Comparison of ENCODE assay signal across 10 cellular contexts in genomic region chr1:43388021-43388575, GRCh38. TPM values are rescaled to one million over a fixed set of nuclear protein-coding genes. Genes with fewer than 3 reads are reported as not detected.
DNase-seq lines count a peak whose midpoint lies in the region; ATAC-seq and TF ChIP-seq lines count a peak whose summit lies in the region.
"Had no signal": no experiment of that assay in that cellular context is flagged by ENCODE, and none has a peak within 500 bp of the region (broad histone marks: within the 10 kb centered on the region; RNA-seq: fewer than 3 reads in every experiment).

No MANE protein-coding gene starts in this region.

- H3K36me3 ChIP-seq in MG63 (peaks cover 55% of the 10 kb centered on the region), testis (ENCODE audit: low read depth, missing control alignments) (no peaks in the 10 kb centered on the region)

- ATAC-seq in HG02885 (IDR thresholded peaks at IDR 0.05; ENCODE audit: poor library complexity, unreplicated experiment) (no peak), HG03521 (IDR thresholded peaks at IDR 0.05; ENCODE audit: unreplicated experiment) (no peak), GM21717 (IDR thresholded peaks at IDR 0.05; ENCODE audit: unreplicated experiment) (no peak)

- H3K27me3 Mint-ChIP-seq in Calu3 (ENCODE audit: unreplicated experiment) (no peaks in the 10 kb centered on the region), neural crest cell (ENCODE audit: low read depth) (no peaks in the 10 kb centered on the region)

- no peak for TF ChIP-seq CTCF in Calu3 (IDR thresholded peaks at IDR 0.05; ENCODE audit: unreplicated experiment)
- no peak for TF ChIP-seq CTCF in choroid plexus epithelial cell (conservative IDR thresholded peaks at IDR 0.05; ENCODE audit: low read depth, low read length)
- no peak for TF ChIP-seq CTCF in neural crest cell (conservative IDR thresholded peaks at IDR 0.05)
- no peak for TF ChIP-seq CTCF in testis (IDR thresholded peaks at IDR 0.05)

- intact Hi-C loops in Calu3 (cut with micrococcal nuclease; ENCODE audit: unreplicated experiment): no loop called here
- intact Hi-C loops in testis (cut with DNase I; ENCODE audit: low total_unique reads): no loop called here

- H3K27me3 ChIP-seq in MG63 (no peaks in the 10 kb centered on the region), testis (no peaks in the 10 kb centered on the region)

- no peak for TF ChIP-seq POLR2A in testis (IDR thresholded peaks at IDR 0.05)

- DNase-seq in Calu3 (no peak), MG63 (no peak), choroid plexus epithelial cell (ENCODE audit: low read depth) (peak; percentile 23), neural crest cell (ENCODE audit: low read depth, low spot score) (no peak), testis (no peak)
- DNase-seq: NCI-H2029 treated with DMSO at 0.1 percent for 48 hours; stimulated activated CD4-positive, alpha-beta T cell treated with anti-CD3 and anti-CD28 coated beads, Interleukin-4, amount 100 ng/mL, for 24 hours had no signal

- H3K4me3 Mint-ChIP-seq in Calu3 (ENCODE audit: low read depth, unreplicated experiment) (peak overlapping the region; percentile 97), neural crest cell (peak overlapping the region; percentile 100)

- H3K27ac Mint-ChIP-seq in Calu3 (ENCODE audit: unreplicated experiment): peak overlapping the region; percentile 94
- H3K27ac Mint-ChIP-seq in neural crest cell (ENCODE audit: unreplicated experiment): no peak overlapping the region

- no TSS peak for BruUV-seq in Calu3 (replicated peaks; lab: Mats Ljungman, UMichigan)

- 51 to 55% methylated on average over 4 of the region's 4 CpGs for WGBS in testis, 2 donors

- CTCF ChIA-PET in Calu3 (lab: Charles Lee): interaction anchor here (0.6 kb wide), 1 partner anchor 30 kb away, joined by 3 read pairs; no protein-coding TSS in a partner anchor

- H3K36me3 Mint-ChIP-seq in Calu3 (ENCODE audit: insufficient read depth, unreplicated experiment) (peaks cover 26% of the 10 kb centered on the region), neural crest cell (ENCODE audit: low read depth) (no peaks in the 10 kb centered on the region)

- peaks cover 17% of the 10 kb centered on the region for H3K4me1 ChIP-seq in testis

- H3K4me3 ChIP-seq in MG63 (peak overlapping the region; percentile 85), choroid plexus epithelial cell (ENCODE audit: low read depth, low read length) (peak overlapping the region; percentile 89), testis (no peak overlapping the region)

- H3K4me1 Mint-ChIP-seq in Calu3 (ENCODE audit: low read depth, unreplicated experiment): peaks cover 25% of the 10 kb centered on the region
- peaks cover 25% of the 10 kb centered on the region for H3K4me1 Mint-ChIP-seq in neural crest cell

- H3K9me3 ChIP-seq in MG63 (no peaks in the 10 kb centered on the region), testis (no peaks in the 10 kb centered on the region)

- H3K9me3 Mint-ChIP-seq in Calu3 (ENCODE audit: low read depth, unreplicated experiment): no peaks in the 10 kb centered on the region
- H3K9me3 Mint-ChIP-seq in neural crest cell: no peaks in the 10 kb centered on the region

- H3K27ac ChIP-seq in testis: no peak overlapping the region

RNA-seq across cellular contexts. Expression of gene MED8, which starts 1.5 kb away (rescaled TPM):
- 31.1 and 32.8 TPM in 2 replicates for total RNA-seq in Calu3 (2022)
- 51.1 and 60.4 TPM in 2 replicates for total RNA-seq in MG63 (2014; rRNA removed; shearing (Covaris generic); ENCODE audit: low replicate concordance)
- total RNA-seq in neural crest cell: 30.8 and 33.9 TPM in 2 replicates
- total RNA-seq in testis: 10 to 100 TPM; 43.2 to 49.4 TPM
- polyA plus RNA-seq in testis (ENCODE audit: insufficient read depth, low read depth, low replicate concordance): 46.5 TPM

RNA-seq across cellular contexts. Expression of gene SZT2, which starts 1.6 kb away (rescaled TPM):
- total RNA-seq in Calu3 (2022): 77.3 and 78.7 TPM in 2 replicates
- total RNA-seq in MG63 (2014; rRNA removed; shearing (Covaris generic); ENCODE audit: low replicate concordance): 2.5 and 4.9 TPM in 2 replicates
- 39.4 and 42.0 TPM in 2 replicates for total RNA-seq in neural crest cell
- total RNA-seq in testis: 100 to 1,000 TPM in 1 of 2 donors, 10 to 100 TPM in 1; 90.1 to 115 TPM
- 40.0 TPM for polyA plus RNA-seq in testis (ENCODE audit: insufficient read depth, low read depth, low replicate concordance)

RNA-seq across cellular contexts. Expression of gene ELOVL1, which starts 20.3 kb away (rescaled TPM):
- total RNA-seq in Calu3 (2022): 107 and 117 TPM in 2 replicates
- 101 and 118 TPM in 2 replicates for total RNA-seq in MG63 (2014; rRNA removed; shearing (Covaris generic); ENCODE audit: low replicate concordance)
- total RNA-seq in neural crest cell: 30.8 and 31.8 TPM in 2 replicates
- 10 to 100 TPM; 30.6 to 40.1 TPM for total RNA-seq in testis
- 51.5 TPM for polyA plus RNA-seq in testis (ENCODE audit: insufficient read depth, low read depth, low replicate concordance)

RNA-seq across cellular contexts. Expression of gene CDC20, which starts 29.3 kb away (rescaled TPM):
- total RNA-seq in Calu3 (2022) (128 and 134 TPM in 2 replicates), neural crest cell (180 and 196 TPM in 2 replicates), testis (10 to 100 TPM; 44.7 to 48.6 TPM)
- 152 and 260 TPM in 2 replicates for total RNA-seq in MG63 (2014; rRNA removed; shearing (Covaris generic); ENCODE audit: low replicate concordance)
- 135 TPM for polyA plus RNA-seq in testis (ENCODE audit: insufficient read depth, low read depth, low replicate concordance)

RNA-seq across cellular contexts. Expression of gene MPL, which starts 50.5 kb away (rescaled TPM):
- total RNA-seq in Calu3 (2022) (0.52 and 0.73 TPM in 2 replicates), neural crest cell (not detected in 2 replicates), testis (under 1 TPM; 0.47 to 0.56 TPM)
- total RNA-seq in MG63 (2014; rRNA removed; shearing (Covaris generic); ENCODE audit: low replicate concordance): not detected in 2 replicates
- polyA plus RNA-seq in testis (ENCODE audit: insufficient read depth, low read depth, low replicate concordance): 0.32 TPM

Comparison
In these comparisons a context has a peak if more than half of its experiments do, and no peak if none do; other contexts are left out.
1. H3K4me3 ChIP-seq: peak in MG63 (single experiment) and choroid plexus epithelial cell (single experiment); none in testis (0 of 2).